ENCODE assay signal across 1 cellular context in genomic region chr7:142880886-142881505, GRCh38.
TF ChIP-seq lines count a peak whose summit lies in the region.

No MANE protein-coding gene starts in this region.

TF ChIP-seq in K562, 482 proteins besides CTCF, POLR2A, EP300 and RAD21 (continued from another document):
- TF ChIP-seq, protein P1, sequence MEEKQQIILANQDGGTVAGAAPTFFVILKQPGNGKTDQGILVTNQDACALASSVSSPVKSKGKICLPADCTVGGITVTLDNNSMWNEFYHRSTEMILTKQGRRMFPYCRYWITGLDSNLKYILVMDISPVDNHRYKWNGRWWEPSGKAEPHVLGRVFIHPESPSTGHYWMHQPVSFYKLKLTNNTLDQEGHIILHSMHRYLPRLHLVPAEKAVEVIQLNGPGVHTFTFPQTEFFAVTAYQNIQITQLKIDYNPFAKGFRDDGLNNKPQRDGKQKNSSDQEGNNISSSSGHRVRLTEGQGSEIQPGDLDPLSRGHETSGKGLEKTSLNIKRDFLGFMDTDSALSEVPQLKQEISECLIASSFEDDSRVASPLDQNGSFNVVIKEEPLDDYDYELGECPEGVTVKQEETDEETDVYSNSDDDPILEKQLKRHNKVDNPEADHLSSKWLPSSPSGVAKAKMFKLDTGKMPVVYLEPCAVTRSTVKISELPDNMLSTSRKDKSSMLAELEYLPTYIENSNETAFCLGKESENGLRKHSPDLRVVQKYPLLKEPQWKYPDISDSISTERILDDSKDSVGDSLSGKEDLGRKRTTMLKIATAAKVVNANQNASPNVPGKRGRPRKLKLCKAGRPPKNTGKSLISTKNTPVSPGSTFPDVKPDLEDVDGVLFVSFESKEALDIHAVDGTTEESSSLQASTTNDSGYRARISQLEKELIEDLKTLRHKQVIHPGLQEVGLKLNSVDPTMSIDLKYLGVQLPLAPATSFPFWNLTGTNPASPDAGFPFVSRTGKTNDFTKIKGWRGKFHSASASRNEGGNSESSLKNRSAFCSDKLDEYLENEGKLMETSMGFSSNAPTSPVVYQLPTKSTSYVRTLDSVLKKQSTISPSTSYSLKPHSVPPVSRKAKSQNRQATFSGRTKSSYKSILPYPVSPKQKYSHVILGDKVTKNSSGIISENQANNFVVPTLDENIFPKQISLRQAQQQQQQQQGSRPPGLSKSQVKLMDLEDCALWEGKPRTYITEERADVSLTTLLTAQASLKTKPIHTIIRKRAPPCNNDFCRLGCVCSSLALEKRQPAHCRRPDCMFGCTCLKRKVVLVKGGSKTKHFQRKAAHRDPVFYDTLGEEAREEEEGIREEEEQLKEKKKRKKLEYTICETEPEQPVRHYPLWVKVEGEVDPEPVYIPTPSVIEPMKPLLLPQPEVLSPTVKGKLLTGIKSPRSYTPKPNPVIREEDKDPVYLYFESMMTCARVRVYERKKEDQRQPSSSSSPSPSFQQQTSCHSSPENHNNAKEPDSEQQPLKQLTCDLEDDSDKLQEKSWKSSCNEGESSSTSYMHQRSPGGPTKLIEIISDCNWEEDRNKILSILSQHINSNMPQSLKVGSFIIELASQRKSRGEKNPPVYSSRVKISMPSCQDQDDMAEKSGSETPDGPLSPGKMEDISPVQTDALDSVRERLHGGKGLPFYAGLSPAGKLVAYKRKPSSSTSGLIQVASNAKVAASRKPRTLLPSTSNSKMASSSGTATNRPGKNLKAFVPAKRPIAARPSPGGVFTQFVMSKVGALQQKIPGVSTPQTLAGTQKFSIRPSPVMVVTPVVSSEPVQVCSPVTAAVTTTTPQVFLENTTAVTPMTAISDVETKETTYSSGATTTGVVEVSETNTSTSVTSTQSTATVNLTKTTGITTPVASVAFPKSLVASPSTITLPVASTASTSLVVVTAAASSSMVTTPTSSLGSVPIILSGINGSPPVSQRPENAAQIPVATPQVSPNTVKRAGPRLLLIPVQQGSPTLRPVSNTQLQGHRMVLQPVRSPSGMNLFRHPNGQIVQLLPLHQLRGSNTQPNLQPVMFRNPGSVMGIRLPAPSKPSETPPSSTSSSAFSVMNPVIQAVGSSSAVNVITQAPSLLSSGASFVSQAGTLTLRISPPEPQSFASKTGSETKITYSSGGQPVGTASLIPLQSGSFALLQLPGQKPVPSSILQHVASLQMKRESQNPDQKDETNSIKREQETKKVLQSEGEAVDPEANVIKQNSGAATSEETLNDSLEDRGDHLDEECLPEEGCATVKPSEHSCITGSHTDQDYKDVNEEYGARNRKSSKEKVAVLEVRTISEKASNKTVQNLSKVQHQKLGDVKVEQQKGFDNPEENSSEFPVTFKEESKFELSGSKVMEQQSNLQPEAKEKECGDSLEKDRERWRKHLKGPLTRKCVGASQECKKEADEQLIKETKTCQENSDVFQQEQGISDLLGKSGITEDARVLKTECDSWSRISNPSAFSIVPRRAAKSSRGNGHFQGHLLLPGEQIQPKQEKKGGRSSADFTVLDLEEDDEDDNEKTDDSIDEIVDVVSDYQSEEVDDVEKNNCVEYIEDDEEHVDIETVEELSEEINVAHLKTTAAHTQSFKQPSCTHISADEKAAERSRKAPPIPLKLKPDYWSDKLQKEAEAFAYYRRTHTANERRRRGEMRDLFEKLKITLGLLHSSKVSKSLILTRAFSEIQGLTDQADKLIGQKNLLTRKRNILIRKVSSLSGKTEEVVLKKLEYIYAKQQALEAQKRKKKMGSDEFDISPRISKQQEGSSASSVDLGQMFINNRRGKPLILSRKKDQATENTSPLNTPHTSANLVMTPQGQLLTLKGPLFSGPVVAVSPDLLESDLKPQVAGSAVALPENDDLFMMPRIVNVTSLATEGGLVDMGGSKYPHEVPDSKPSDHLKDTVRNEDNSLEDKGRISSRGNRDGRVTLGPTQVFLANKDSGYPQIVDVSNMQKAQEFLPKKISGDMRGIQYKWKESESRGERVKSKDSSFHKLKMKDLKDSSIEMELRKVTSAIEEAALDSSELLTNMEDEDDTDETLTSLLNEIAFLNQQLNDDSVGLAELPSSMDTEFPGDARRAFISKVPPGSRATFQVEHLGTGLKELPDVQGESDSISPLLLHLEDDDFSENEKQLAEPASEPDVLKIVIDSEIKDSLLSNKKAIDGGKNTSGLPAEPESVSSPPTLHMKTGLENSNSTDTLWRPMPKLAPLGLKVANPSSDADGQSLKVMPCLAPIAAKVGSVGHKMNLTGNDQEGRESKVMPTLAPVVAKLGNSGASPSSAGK (IDR thresholded peaks at IDR 0.05) = no peak
- no peak for TF ChIP-seq CBFB (CRISPR knock-in tag; IDR thresholded peaks at IDR 0.05)
- no peak for TF ChIP-seq TOE1 (IDR thresholded peaks at IDR 0.05; ENCODE audit: borderline replicate concordance)
- no peak for TF ChIP-seq TOE1 (CRISPR knock-in tag; IDR thresholded peaks at IDR 0.05; ENCODE audit: borderline replicate concordance, low read depth)
- TF ChIP-seq ZFP1 (CRISPR knock-in tag; IDR thresholded peaks at IDR 0.05) = no peak
- TF ChIP-seq ILK (tag; IDR thresholded peaks at IDR 0.05; ENCODE audit: borderline replicate concordance, low read depth) = no peak
- TF ChIP-seq PTBP1 (IDR thresholded peaks at IDR 0.05; ENCODE audit: low read depth, low read length) = no peak
- no peak for TF ChIP-seq ZNF175 (CRISPR knock-in tag; IDR thresholded peaks at IDR 0.05; ENCODE audit: low read depth)
- TF ChIP-seq ZNF324 (CRISPR knock-in tag; IDR thresholded peaks at IDR 0.05) = no peak
- 0 out of 2 replicates have a peak, but pooled peaks have one; percentile 22 for TF ChIP-seq ATF7 (IDR thresholded peaks at IDR 0.05)
- no peak for TF ChIP-seq TCF7L2 (IDR thresholded peaks at IDR 0.05; ENCODE audit: low read depth, low read length)
- TF ChIP-seq ZNF146 (CRISPR knock-in tag; IDR thresholded peaks at IDR 0.05; ENCODE audit: unreplicated experiment) = no peak
- peak; percentile 18 for TF ChIP-seq NEUROD1 (IDR thresholded peaks at IDR 0.05; ENCODE audit: borderline replicate concordance, low read depth, low read length, partially characterized antibody)
- no peak for TF ChIP-seq THAP12 (CRISPR knock-in tag; IDR thresholded peaks at IDR 0.05)
- no peak for TF ChIP-seq STAT5B (CRISPR knock-in tag; IDR thresholded peaks at IDR 0.05)
